Comparison of ENCODE assay signal across 10 cellular contexts in the genomic region with DNA sequence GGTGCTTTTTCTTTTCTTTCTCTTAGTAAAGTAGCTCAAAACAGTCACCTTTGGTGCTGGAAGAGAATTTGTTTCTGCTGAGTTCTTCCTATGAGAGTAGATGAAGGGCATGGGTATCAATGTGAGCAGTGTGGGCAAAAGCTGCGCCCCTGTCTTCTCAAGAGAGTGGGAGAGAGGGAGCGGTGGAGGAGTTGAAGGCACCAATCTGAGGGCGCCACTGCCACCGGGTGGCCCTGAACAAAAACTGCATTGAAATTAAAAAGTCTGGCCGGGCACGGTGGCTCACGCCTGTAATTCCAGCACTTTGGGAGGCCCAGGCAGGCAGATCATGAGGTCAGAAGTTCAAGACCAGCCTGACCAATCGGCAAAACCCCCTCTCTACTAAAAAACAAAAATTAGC. TPM values are rescaled to one million over a fixed set of nuclear protein-coding genes. Genes with fewer than 3 reads are reported as not detected.
A peak's percentile ranks its signal among the peaks of the same experiment; 100 is the strongest.
DNase-seq lines count a peak whose midpoint lies in the region; ATAC-seq and TF ChIP-seq lines count a peak whose summit lies in the region.
"Had no signal": no experiment of that assay in that cellular context is flagged by ENCODE, and none has a peak within 500 bp of the region (broad histone marks: within the 10 kb centered on the region; RNA-seq: fewer than 3 reads in every experiment).

No MANE protein-coding gene starts in this region.

- DNase-seq in H9 = no peak
- DNase-seq in mesendoderm = peak; percentile 28
- no peak for DNase-seq in GF-D8 (lab: John Stamatoyannopoulos, UW)
- DNase-seq in mesothelial cell of epicardium (ENCODE audit: low spot score in 2 of 2, unreplicated experiment in 2 of 2) = no peak
- DNase-seq: esophagus squamous epithelium had no signal

- H3K27me3 ChIP-seq in BLaER1 (no peaks in the 10 kb centered on the region), H9 (ENCODE audit: insufficient read depth, low read length) (no peaks in the 10 kb centered on the region), mesendoderm (ENCODE audit: insufficient read depth, low read length, poor library complexity) (no peaks in the 10 kb centered on the region)
- H3K27me3 ChIP-seq: esophagus squamous epithelium had no signal

- H3K36me3 Mint-ChIP-seq in H9 (ENCODE audit: insufficient read depth in 1 of 3, low read depth in 3 of 3) (peaks cover 43 to 94% (median 93%) of the 10 kb centered on the region in 3 experiments; a peak in 6 of 7 replicates), mesothelial cell of epicardium (peaks cover 16% of the 10 kb centered on the region)
- peaks cover 100% of the 10 kb centered on the region for H3K36me3 Mint-ChIP-seq in activated T-helper 17 cell treated with anti-CD3 and anti-CD28 coated beads, Interleukin-2, amount 50 U/mL, for 72 hours (ENCODE audit: low read depth)

- H2BK120ac ChIP-seq in H9 (ENCODE audit: low read depth, low read length, poor library complexity, severe bottlenecking) (no peak overlapping the region), mesendoderm (ENCODE audit: low read depth, low read length) (no peak overlapping the region)

- H3K4ac ChIP-seq in H9 (ENCODE audit: low read depth, low read length) = no peak overlapping the region
- no peak overlapping the region for H3K4ac ChIP-seq in mesendoderm (ENCODE audit: low read depth, low read length)

- no peak overlapping the region for H3K14ac ChIP-seq in H9 (ENCODE audit: insufficient read depth, low read length)

- H3K79me1 ChIP-seq in H9 (ENCODE audit: insufficient read depth, low read depth, low read length, poor library complexity, severe bottlenecking) = no peaks in the 10 kb centered on the region
- H3K79me1 ChIP-seq in mesendoderm (ENCODE audit: low read length) = peaks cover 37% of the 10 kb centered on the region

- no peak for ATAC-seq in activated T-helper 17 cell treated with anti-CD3 and anti-CD28 coated beads, Interleukin-2, amount 50 U/mL, for 72 hours (replicated peaks)
- ATAC-seq in GM18520 (IDR thresholded peaks at IDR 0.05; ENCODE audit: unreplicated experiment) (no peak), HG03521 (IDR thresholded peaks at IDR 0.05; ENCODE audit: unreplicated experiment) (no peak)

- no peak overlapping the region for H3K4me3 Mint-ChIP-seq in H9
- no peak overlapping the region for H3K4me3 Mint-ChIP-seq in activated T-helper 17 cell treated with anti-CD3 and anti-CD28 coated beads, Interleukin-2, amount 50 U/mL, for 72 hours
- no peak overlapping the region for H3K4me3 Mint-ChIP-seq in mesothelial cell of epicardium

- H3K4me2 ChIP-seq in BLaER1 = peak overlapping the region; percentile 64
- H3K4me2 ChIP-seq in H9 (ENCODE audit: insufficient read depth, insufficient read length, low read length) = no peak overlapping the region
- no peak overlapping the region for H3K4me2 ChIP-seq in mesendoderm (ENCODE audit: low read length)

- no peak overlapping the region for H4K91ac ChIP-seq in H9 (ENCODE audit: insufficient read length, low read depth, low read length)

- H3K56ac ChIP-seq in H9 (ENCODE audit: insufficient read length, low read depth, low read length) (no peak overlapping the region), mesendoderm (ENCODE audit: low read length) (no peak overlapping the region)

- H4K8ac ChIP-seq in H9 (replicated peaks; ENCODE audit: insufficient read length, low read depth, low read length) (no peak overlapping the region), mesendoderm (ENCODE audit: low read depth, low read length) (no peak overlapping the region)

- H3K36me3 ChIP-seq in BLaER1 (peaks cover 100% of the 10 kb centered on the region), mesendoderm (ENCODE audit: control insufficient read depth, insufficient read depth, low read length) (peaks cover 44% of the 10 kb centered on the region)

- H3K23ac ChIP-seq in H9 (ENCODE audit: insufficient read length, low read depth, low read length) (no peak overlapping the region), mesendoderm (ENCODE audit: low read length) (no peak overlapping the region)

- no peak overlapping the region for H3K18ac ChIP-seq in H9 (ENCODE audit: insufficient read length, low read depth, low read length)
- no peak overlapping the region for H3K18ac ChIP-seq in mesendoderm (ENCODE audit: low read length)

- H3K4me1 Mint-ChIP-seq in H9 = no peaks in the 10 kb centered on the region
- no peaks in the 10 kb centered on the region for H3K4me1 Mint-ChIP-seq in activated T-helper 17 cell treated with anti-CD3 and anti-CD28 coated beads, Interleukin-2, amount 50 U/mL, for 72 hours
- no peaks in the 10 kb centered on the region for H3K4me1 Mint-ChIP-seq in mesothelial cell of epicardium

- 0 out of 7 replicates have a peak overlapping the region, but pooled peaks of 1 of the 3 experiments have one; percentile 15 for H3K27ac Mint-ChIP-seq in H9
- peak overlapping the region; percentile 43 for H3K27ac Mint-ChIP-seq in activated T-helper 17 cell treated with anti-CD3 and anti-CD28 coated beads, Interleukin-2, amount 50 U/mL, for 72 hours
- no peak overlapping the region for H3K27ac Mint-ChIP-seq in mesothelial cell of epicardium

- peaks cover 45% of the 10 kb centered on the region for H3K4me1 ChIP-seq in BLaER1
- no peaks in the 10 kb centered on the region for H3K4me1 ChIP-seq in H9 (ENCODE audit: insufficient read depth, low read length)
- H3K4me1 ChIP-seq in mesendoderm (ENCODE audit: control insufficient read depth, low read depth, low read length) = no peaks in the 10 kb centered on the region

- H3K27me3 Mint-ChIP-seq in H9 (ENCODE audit: low read depth) (no peaks in the 10 kb centered on the region), mesothelial cell of epicardium (ENCODE audit: low read depth) (no peaks in the 10 kb centered on the region)
- no peaks in the 10 kb centered on the region for H3K27me3 Mint-ChIP-seq in activated T-helper 17 cell treated with anti-CD3 and anti-CD28 coated beads, Interleukin-2, amount 50 U/mL, for 72 hours

- H2BK5ac ChIP-seq in H9 (ENCODE audit: insufficient read length, low read length) (no peak overlapping the region), mesendoderm (ENCODE audit: low read length) (no peak overlapping the region)

- no peak overlapping the region for H2AFZ ChIP-seq in H9 (ENCODE audit: low read length)

- H2BK15ac ChIP-seq in H9 (ENCODE audit: low read depth, low read length) (no peak overlapping the region), mesendoderm (replicated peaks; ENCODE audit: low read depth) (no peak overlapping the region)

- peaks cover 3% of the 10 kb centered on the region; the same call in 1 of the 2 replicates for H3K79me2 ChIP-seq in H9 (ENCODE audit: insufficient read depth, low read length)
- peaks cover 17% of the 10 kb centered on the region for H3K79me2 ChIP-seq in mesendoderm (ENCODE audit: control insufficient read depth, insufficient read depth, low read length)

- H2BK20ac ChIP-seq in H9 (ENCODE audit: low read depth, low read length, poor library complexity, severe bottlenecking) = no peak overlapping the region

- H3K9me3 ChIP-seq in BLaER1 (no peaks in the 10 kb centered on the region), H9 (ENCODE audit: control insufficient read depth, low read depth, low read length) (no peaks in the 10 kb centered on the region)
- H3K9me3 ChIP-seq: esophagus squamous epithelium had no signal

- H3K9me3 Mint-ChIP-seq in H9 = no peaks in the 10 kb centered on the region
- H3K9me3 Mint-ChIP-seq in activated T-helper 17 cell treated with anti-CD3 and anti-CD28 coated beads, Interleukin-2, amount 50 U/mL, for 72 hours = no peaks in the 10 kb centered on the region
- H3K9me3 Mint-ChIP-seq in mesothelial cell of epicardium = no peaks in the 10 kb centered on the region

- no peak overlapping the region for H4K5ac ChIP-seq in H9 (ENCODE audit: insufficient read length, low read depth, low read length)
- no peak overlapping the region for H4K5ac ChIP-seq in mesendoderm (ENCODE audit: low read length)

- H2AK5ac ChIP-seq in H9 (ENCODE audit: insufficient read length, low read length) (no peak overlapping the region), mesendoderm (ENCODE audit: low read length) (no peak overlapping the region)

- peak overlapping the region; percentile 43; the same call in 1 of the 2 replicates for H3K9ac ChIP-seq in BLaER1
- no peak overlapping the region for H3K9ac ChIP-seq in H9 (ENCODE audit: extremely low read depth, insufficient read length, low read length)
- H3K9ac ChIP-seq in mesendoderm (ENCODE audit: low read length) = no peak overlapping the region

- H3K27ac ChIP-seq in BLaER1 (peak overlapping the region; percentile 36; the same call in 1 of the 2 replicates), H9 (ENCODE audit: insufficient read length, low read depth, low read length) (no peak overlapping the region), mesendoderm (ENCODE audit: low read depth, low read length) (no peak overlapping the region)
- H3K27ac ChIP-seq: esophagus squamous epithelium had no signal

- WGBS in H9 (ENCODE audit: extremely low coverage, insufficient read length, low lambda C conversion rate) = no CpG with 5 or more reads among the region's 8 CpGs
- WGBS in mesendoderm (ENCODE audit: extremely low coverage, insufficient coverage, low lambda C conversion rate) = no CpG with 5 or more reads among the region's 8 CpGs

- H4K20me1 ChIP-seq in BLaER1 (peaks cover 100% of the 10 kb centered on the region), H9 (ENCODE audit: control insufficient read depth, insufficient read depth, insufficient read length) (no peaks in the 10 kb centered on the region)

- TF ChIP-seq CTCF in H9 (conservative IDR thresholded peaks at IDR 0.05) (peak; percentile 44; the same call in 2 of the 3 replicates), mesothelial cell of epicardium (IDR thresholded peaks at IDR 0.05; ENCODE audit: unreplicated experiment) (no peak)

- H2BK12ac ChIP-seq in H9 (ENCODE audit: insufficient read length, low read depth, low read length) = no peak overlapping the region

- no peak overlapping the region for H3T11ph ChIP-seq in H9 (ENCODE audit: low read length)

- H3K23me2 ChIP-seq in H9 (ENCODE audit: insufficient read length, low read depth, low read length, poor library complexity, severe bottlenecking) = no peaks in the 10 kb centered on the region

- H3K4me3 ChIP-seq in BLaER1 (no peak overlapping the region), mesendoderm (ENCODE audit: low read length) (no peak overlapping the region)
- H3K4me3 ChIP-seq: esophagus squamous epithelium had no signal

RNA-seq across cellular contexts. Expression of a gene that starts 28.7 kb away (rescaled TPM):
- total RNA-seq in H9 (2021) (26.7 and 27.4 TPM in 2 replicates), mesothelial cell of epicardium (2.1 to 2.4 TPM (median 2.1 TPM) in 3 replicates)
- under 1 TPM in 1 of 2 donors, not detected in 1; 0.24 TPM for total RNA-seq in activated T-helper 17 cell treated with anti-CD3 and anti-CD28 coated beads, Interleukin-2, amount 50 U/mL, for 72 hours
- 20.0 TPM for polyA plus RNA-seq in mesendoderm (2013, experiment 1 of 2)
- 20.1 TPM for polyA plus RNA-seq in mesendoderm (2013, experiment 2 of 2)
- total RNA-seq: RPMI7951 had no signal
